1 cellular context compared by ENCODE assay signal in genomic region chr9:137064027-137064879, GRCh38.
TF ChIP-seq lines count a peak whose summit lies in the region.

No MANE protein-coding gene starts in this region.

TF ChIP-seq in endothelial cell of umbilical vein, 7 proteins besides CTCF, POLR2A, EP300 and RAD21:
- no peak for TF ChIP-seq JUN (IDR thresholded peaks at IDR 0.05; ENCODE audit: borderline replicate concordance, insufficient read depth, insufficient read length, low read depth)
- no peak for TF ChIP-seq FOS (IDR thresholded peaks at IDR 0.05; ENCODE audit: borderline replicate concordance, insufficient read depth, low read length)
- no peak for TF ChIP-seq MAX (IDR thresholded peaks at IDR 0.05; ENCODE audit: insufficient read depth, insufficient read length)
- no peak for TF ChIP-seq POLR2AphosphoS5 (IDR thresholded peaks at IDR 0.05; ENCODE audit: insufficient read depth, low read depth, low read length)
- no peak for TF ChIP-seq MYC (IDR thresholded peaks at IDR 0.05; ENCODE audit: low read depth, low read length)
- TF ChIP-seq GATA2 (IDR thresholded peaks at IDR 0.05; ENCODE audit: insufficient read depth, insufficient read length, low read depth, low read length), result no peak
- no peak for TF ChIP-seq EZH2 (IDR thresholded peaks at IDR 0.05; ENCODE audit: borderline replicate concordance, low read depth, low read length, severe bottlenecking)
